10 cellular contexts compared by ENCODE assay signal in the genomic region with DNA sequence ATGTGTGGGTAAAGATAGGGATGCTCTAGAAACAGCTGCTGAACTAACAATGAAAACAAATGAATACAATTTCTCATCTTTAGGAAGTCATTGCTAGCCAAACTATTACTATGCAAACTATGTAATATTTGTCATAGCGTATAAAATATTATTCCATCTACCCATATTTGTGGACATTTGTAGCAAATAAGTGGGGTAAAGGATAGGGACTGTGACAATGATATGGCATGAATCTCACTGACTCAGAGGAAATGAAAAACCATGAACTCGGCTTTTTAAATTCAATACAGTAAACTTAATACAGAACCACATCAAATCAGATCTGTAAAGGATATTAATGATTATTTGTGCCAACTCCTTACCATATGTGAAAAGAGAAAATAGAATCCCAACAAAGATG. TPM values are rescaled to one million over a fixed set of nuclear protein-coding genes. Genes with fewer than 3 reads are reported as not detected.
"Had no signal": no experiment of that assay in that cellular context is flagged by ENCODE, and none has a peak within 500 bp of the region (broad histone marks: within the 10 kb centered on the region; RNA-seq: fewer than 3 reads in every experiment).

No MANE protein-coding gene starts in this region.

- H3K4me3 ChIP-seq: K562 had no signal

- ATAC-seq: HepG2, K562 had no signal

- H3K36me3 Mint-ChIP-seq: IgD-negative memory B cell had no signal

- FAIRE-seq: HepG2, HTR-8/SVneo, K562 had no signal

- H3K4me1 Mint-ChIP-seq: IgD-negative memory B cell had no signal

- H3K27ac ChIP-seq: HL-60 had no signal

- DNase-seq: IMR-90, KBM-7, KG1 had no signal

- H3K27me3 Mint-ChIP-seq: IgD-negative memory B cell had no signal

- H3K4me3 Mint-ChIP-seq: IgD-negative memory B cell had no signal

- H3K27ac Mint-ChIP-seq: IgD-negative memory B cell had no signal

RNA-seq across cellular contexts. Expression of a gene that starts 16.7 kb away (rescaled TPM):
- total RNA-seq: HepG2, HT-29, HT1080, IMR-90, K562 had no signal
- polyA plus RNA-seq: HepG2, IgD-negative memory B cell, IMR-90, K562 had no signal
